ENCODE assay signal across 1 cellular context in the genomic region with DNA sequence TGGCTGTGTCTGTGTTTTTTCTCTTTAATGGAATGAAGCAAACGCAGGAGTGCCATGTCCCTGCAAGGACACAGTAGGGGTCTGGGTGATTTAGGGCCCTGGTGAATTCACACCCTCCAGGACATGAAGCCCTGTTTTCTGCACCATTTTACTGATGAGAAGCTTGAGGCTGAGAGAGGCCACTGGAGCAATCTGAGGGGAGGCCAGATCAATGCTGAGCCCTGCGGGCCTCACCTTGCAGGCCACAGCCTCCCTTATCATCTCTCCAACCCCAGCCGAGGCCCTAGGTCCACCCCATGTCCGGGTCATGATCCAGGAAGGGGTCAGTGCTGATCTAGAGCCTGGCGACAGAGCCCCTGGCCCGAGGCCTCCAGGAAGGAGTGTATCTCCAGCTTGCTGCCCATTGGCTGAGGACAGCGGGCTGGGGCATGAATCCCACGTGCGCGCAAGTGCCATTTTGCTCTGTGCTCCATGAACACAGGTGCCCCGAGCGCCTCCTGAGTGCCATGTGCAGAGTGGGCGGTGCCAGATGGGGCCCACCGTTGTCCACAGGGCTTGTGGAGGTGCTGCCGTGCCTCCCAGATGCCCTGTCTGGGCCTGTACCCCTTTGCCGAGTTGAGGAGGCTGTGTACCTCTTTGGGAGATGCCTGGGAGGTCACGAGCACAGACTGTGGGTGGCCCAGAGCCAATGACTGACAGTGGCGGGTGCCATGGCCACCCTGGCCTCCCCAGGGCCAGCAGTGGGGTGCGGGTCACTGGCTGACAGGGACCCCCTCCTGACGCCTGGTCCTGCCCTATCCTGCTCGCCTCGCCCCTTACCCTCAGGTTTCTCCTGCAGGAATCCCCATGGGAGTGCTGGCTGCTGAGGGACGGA.
A peak's percentile ranks its signal among the peaks of the same experiment; 100 is the strongest.
TF ChIP-seq lines count a peak whose summit lies in the region.

No MANE protein-coding gene starts in this region.

TF ChIP-seq in HepG2, 621 proteins besides CTCF, POLR2A, EP300 and RAD21 (continued from another document and continues in another):
- TF ChIP-seq, protein P1, sequence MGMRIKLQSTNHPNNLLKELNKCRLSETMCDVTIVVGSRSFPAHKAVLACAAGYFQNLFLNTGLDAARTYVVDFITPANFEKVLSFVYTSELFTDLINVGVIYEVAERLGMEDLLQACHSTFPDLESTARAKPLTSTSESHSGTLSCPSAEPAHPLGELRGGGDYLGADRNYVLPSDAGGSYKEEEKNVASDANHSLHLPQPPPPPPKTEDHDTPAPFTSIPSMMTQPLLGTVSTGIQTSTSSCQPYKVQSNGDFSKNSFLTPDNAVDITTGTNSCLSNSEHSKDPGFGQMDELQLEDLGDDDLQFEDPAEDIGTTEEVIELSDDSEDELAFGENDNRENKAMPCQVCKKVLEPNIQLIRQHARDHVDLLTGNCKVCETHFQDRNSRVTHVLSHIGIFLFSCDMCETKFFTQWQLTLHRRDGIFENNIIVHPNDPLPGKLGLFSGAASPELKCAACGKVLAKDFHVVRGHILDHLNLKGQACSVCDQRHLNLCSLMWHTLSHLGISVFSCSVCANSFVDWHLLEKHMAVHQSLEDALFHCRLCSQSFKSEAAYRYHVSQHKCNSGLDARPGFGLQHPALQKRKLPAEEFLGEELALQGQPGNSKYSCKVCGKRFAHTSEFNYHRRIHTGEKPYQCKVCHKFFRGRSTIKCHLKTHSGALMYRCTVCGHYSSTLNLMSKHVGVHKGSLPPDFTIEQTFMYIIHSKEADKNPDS (CRISPR knock-in tag; IDR thresholded peaks at IDR 0.05), result no peak; the same call in 1 of the 2 replicates
- TF ChIP-seq, protein P2, sequence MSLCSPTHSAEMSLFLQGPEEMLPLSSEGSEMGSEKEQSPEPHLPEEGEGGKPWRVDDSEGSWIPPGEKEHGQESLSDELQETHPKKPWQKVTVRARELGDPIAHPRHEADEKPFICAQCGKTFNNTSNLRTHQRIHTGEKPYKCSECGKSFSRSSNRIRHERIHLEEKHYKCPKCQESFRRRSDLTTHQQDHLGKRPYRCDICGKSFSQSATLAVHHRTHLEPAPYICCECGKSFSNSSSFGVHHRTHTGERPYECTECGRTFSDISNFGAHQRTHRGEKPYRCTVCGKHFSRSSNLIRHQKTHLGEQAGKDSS (CRISPR knock-in tag; IDR thresholded peaks at IDR 0.05; ENCODE audit: borderline replicate concordance, low read depth), result no peak
- no peak for TF ChIP-seq ZNF530 (CRISPR knock-in tag; IDR thresholded peaks at IDR 0.05; ENCODE audit: low read depth)
- no peak for TF ChIP-seq CCDC6 (CRISPR knock-in tag; IDR thresholded peaks at IDR 0.05)
- TF ChIP-seq, protein P3, sequence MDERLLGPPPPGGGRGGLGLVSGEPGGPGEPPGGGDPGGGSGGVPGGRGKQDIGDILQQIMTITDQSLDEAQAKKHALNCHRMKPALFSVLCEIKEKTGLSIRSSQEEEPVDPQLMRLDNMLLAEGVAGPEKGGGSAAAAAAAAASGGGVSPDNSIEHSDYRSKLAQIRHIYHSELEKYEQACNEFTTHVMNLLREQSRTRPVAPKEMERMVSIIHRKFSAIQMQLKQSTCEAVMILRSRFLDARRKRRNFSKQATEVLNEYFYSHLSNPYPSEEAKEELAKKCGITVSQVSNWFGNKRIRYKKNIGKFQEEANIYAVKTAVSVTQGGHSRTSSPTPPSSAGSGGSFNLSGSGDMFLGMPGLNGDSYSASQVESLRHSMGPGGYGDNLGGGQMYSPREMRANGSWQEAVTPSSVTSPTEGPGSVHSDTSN (CRISPR knock-in tag; IDR thresholded peaks at IDR 0.05), result no peak
- TF ChIP-seq ZBTB38 (CRISPR knock-in tag; IDR thresholded peaks at IDR 0.05), result peak; percentile 83
- TF ChIP-seq HMGA1 (CRISPR knock-in tag; conservative IDR thresholded peaks at IDR 0.05), result no peak
- TF ChIP-seq ZNF788 (CRISPR knock-in tag; IDR thresholded peaks at IDR 0.05; ENCODE audit: borderline replicate concordance), result 0 out of 2 replicates have a peak, but pooled peaks have one; percentile 39
- TF ChIP-seq HMG20B (CRISPR knock-in tag; conservative IDR thresholded peaks at IDR 0.05), result no peak
- TF ChIP-seq GTF3A (CRISPR knock-in tag; conservative IDR thresholded peaks at IDR 0.05), result peak; percentile 73; the same call in 1 of the 2 replicates
- TF ChIP-seq, protein P4, sequence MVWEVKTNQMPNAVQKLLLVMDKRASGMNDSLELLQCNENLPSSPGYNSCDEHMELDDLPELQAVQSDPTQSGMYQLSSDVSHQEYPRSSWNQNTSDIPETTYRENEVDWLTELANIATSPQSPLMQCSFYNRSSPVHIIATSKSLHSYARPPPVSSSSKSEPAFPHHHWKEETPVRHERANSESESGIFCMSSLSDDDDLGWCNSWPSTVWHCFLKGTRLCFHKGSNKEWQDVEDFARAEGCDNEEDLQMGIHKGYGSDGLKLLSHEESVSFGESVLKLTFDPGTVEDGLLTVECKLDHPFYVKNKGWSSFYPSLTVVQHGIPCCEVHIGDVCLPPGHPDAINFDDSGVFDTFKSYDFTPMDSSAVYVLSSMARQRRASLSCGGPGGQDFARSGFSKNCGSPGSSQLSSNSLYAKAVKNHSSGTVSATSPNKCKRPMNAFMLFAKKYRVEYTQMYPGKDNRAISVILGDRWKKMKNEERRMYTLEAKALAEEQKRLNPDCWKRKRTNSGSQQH (CRISPR knock-in tag; IDR thresholded peaks at IDR 0.05; ENCODE audit: low read depth), result 0 out of 2 replicates have a peak, but pooled peaks have one; percentile 1
- 0 out of 2 replicates have a peak, but pooled peaks have one; percentile 10 for TF ChIP-seq ZNF552 (CRISPR knock-in tag; IDR thresholded peaks at IDR 0.05; ENCODE audit: borderline replicate concordance)
- TF ChIP-seq, protein P5, sequence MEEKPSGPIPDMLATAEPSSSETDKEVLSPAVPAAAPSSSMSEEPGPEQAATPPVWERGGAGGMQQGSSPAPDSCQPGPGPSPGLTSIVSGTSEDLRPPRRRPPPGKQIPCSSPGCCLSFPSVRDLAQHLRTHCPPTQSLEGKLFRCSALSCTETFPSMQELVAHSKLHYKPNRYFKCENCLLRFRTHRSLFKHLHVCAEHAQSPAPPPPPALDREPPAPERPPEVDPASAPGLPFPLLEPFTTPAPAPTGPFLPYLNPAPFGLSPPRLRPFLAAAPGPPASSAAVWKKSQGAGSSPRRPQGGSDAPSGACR (CRISPR knock-in tag; IDR thresholded peaks at IDR 0.05), result 0 out of 2 replicates have a peak, but pooled peaks have one; percentile 8
- TF ChIP-seq RFX1 (IDR thresholded peaks at IDR 0.05), result no peak
- TF ChIP-seq, protein P6, sequence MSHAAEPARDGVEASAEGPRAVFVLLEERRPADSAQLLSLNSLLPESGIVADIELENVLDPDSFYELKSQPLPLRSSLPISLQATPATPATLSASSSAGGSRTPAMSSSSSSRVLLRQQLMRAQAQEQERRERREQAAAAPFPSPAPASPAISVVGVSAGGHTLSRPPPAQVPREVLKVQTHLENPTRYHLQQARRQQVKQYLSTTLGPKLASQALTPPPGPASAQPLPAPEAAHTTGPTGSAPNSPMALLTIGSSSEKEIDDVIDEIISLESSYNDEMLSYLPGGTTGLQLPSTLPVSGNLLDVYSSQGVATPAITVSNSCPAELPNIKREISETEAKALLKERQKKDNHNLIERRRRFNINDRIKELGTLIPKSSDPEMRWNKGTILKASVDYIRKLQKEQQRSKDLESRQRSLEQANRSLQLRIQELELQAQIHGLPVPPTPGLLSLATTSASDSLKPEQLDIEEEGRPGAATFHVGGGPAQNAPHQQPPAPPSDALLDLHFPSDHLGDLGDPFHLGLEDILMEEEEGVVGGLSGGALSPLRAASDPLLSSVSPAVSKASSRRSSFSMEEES (CRISPR knock-in tag; IDR thresholded peaks at IDR 0.05), result no peak
- TF ChIP-seq ZFP62 (CRISPR knock-in tag; IDR thresholded peaks at IDR 0.05), result no peak
- TF ChIP-seq, protein P7, sequence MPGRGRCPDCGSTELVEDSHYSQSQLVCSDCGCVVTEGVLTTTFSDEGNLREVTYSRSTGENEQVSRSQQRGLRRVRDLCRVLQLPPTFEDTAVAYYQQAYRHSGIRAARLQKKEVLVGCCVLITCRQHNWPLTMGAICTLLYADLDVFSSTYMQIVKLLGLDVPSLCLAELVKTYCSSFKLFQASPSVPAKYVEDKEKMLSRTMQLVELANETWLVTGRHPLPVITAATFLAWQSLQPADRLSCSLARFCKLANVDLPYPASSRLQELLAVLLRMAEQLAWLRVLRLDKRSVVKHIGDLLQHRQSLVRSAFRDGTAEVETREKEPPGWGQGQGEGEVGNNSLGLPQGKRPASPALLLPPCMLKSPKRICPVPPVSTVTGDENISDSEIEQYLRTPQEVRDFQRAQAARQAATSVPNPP (CRISPR knock-in tag; IDR thresholded peaks at IDR 0.05), result no peak
- TF ChIP-seq ZNF101 (CRISPR knock-in tag; IDR thresholded peaks at IDR 0.05; ENCODE audit: borderline replicate concordance, low read depth), result no peak
- TF ChIP-seq ZNF598 (CRISPR knock-in tag; IDR thresholded peaks at IDR 0.05; ENCODE audit: borderline replicate concordance), result no peak
- TF ChIP-seq ZNF446 (CRISPR knock-in tag; IDR thresholded peaks at IDR 0.05), result no peak
- no peak for TF ChIP-seq ZNF841 (CRISPR knock-in tag; IDR thresholded peaks at IDR 0.05; ENCODE audit: borderline replicate concordance)
- no peak for TF ChIP-seq POLR2G (IDR thresholded peaks at IDR 0.05; ENCODE audit: low read depth, low read length)
- no peak for TF ChIP-seq ZNF160 (CRISPR knock-in tag; IDR thresholded peaks at IDR 0.05)
- TF ChIP-seq ZNF549 (CRISPR knock-in tag; IDR thresholded peaks at IDR 0.05), result no peak
- peak; percentile 42; the same call in 1 of the 2 replicates for TF ChIP-seq ZNF343 (CRISPR knock-in tag; IDR thresholded peaks at IDR 0.05)
- TF ChIP-seq CBX2 (IDR thresholded peaks at IDR 0.05; ENCODE audit: low read depth, low read length), result no peak
- no peak for TF ChIP-seq CBX2 (CRISPR knock-in tag; IDR thresholded peaks at IDR 0.05; ENCODE audit: low read depth)
- TF ChIP-seq ETV6 (CRISPR knock-in tag; conservative IDR thresholded peaks at IDR 0.05), result no peak
- TF ChIP-seq ZNF605 (CRISPR knock-in tag; IDR thresholded peaks at IDR 0.05), result no peak
- TF ChIP-seq, protein P8, sequence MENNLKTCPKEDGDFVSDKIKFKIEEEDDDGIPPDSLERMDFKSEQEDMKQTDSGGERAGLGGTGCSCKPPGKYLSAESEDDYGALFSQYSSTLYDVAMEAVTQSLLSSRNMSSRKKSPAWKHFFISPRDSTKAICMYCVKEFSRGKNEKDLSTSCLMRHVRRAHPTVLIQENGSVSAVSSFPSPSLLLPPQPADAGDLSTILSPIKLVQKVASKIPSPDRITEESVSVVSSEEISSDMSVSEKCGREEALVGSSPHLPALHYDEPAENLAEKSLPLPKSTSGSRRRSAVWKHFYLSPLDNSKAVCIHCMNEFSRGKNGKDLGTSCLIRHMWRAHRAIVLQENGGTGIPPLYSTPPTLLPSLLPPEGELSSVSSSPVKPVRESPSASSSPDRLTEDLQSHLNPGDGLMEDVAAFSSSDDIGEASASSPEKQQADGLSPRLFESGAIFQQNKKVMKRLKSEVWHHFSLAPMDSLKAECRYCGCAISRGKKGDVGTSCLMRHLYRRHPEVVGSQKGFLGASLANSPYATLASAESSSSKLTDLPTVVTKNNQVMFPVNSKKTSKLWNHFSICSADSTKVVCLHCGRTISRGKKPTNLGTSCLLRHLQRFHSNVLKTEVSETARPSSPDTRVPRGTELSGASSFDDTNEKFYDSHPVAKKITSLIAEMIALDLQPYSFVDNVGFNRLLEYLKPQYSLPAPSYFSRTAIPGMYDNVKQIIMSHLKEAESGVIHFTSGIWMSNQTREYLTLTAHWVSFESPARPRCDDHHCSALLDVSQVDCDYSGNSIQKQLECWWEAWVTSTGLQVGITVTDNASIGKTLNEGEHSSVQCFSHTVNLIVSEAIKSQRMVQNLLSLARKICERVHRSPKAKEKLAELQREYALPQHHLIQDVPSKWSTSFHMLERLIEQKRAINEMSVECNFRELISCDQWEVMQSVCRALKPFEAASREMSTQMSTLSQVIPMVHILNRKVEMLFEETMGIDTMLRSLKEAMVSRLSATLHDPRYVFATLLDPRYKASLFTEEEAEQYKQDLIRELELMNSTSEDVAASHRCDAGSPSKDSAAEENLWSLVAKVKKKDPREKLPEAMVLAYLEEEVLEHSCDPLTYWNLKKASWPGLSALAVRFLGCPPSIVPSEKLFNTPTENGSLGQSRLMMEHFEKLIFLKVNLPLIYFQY (CRISPR knock-in tag; IDR thresholded peaks at IDR 0.05; ENCODE audit: borderline replicate concordance), result no peak
- no peak for TF ChIP-seq ZNF674 (CRISPR knock-in tag; IDR thresholded peaks at IDR 0.05; ENCODE audit: low read depth)
- TF ChIP-seq RARA (CRISPR knock-in tag; IDR thresholded peaks at IDR 0.05), result no peak
- TF ChIP-seq ZZZ3 (CRISPR knock-in tag; IDR thresholded peaks at IDR 0.05; ENCODE audit: borderline replicate concordance), result peak; percentile 52; the same call in 1 of the 2 replicates
- TF ChIP-seq ADNP (CRISPR knock-in tag; IDR thresholded peaks at IDR 0.05), result 0 out of 2 replicates have a peak, but pooled peaks have one; percentile 46
- TF ChIP-seq PLRG1 (conservative IDR thresholded peaks at IDR 0.05), result no peak
- no peak for TF ChIP-seq ZFP37 (CRISPR knock-in tag; IDR thresholded peaks at IDR 0.05; ENCODE audit: borderline replicate concordance)
- no peak for TF ChIP-seq ZNF124 (CRISPR knock-in tag; IDR thresholded peaks at IDR 0.05)
- no peak for TF ChIP-seq NONO (IDR thresholded peaks at IDR 0.05)
- no peak; the same call in 1 of the 2 replicates for TF ChIP-seq NONO (CRISPR knock-in tag; conservative IDR thresholded peaks at IDR 0.05)
- TF ChIP-seq, protein P9, sequence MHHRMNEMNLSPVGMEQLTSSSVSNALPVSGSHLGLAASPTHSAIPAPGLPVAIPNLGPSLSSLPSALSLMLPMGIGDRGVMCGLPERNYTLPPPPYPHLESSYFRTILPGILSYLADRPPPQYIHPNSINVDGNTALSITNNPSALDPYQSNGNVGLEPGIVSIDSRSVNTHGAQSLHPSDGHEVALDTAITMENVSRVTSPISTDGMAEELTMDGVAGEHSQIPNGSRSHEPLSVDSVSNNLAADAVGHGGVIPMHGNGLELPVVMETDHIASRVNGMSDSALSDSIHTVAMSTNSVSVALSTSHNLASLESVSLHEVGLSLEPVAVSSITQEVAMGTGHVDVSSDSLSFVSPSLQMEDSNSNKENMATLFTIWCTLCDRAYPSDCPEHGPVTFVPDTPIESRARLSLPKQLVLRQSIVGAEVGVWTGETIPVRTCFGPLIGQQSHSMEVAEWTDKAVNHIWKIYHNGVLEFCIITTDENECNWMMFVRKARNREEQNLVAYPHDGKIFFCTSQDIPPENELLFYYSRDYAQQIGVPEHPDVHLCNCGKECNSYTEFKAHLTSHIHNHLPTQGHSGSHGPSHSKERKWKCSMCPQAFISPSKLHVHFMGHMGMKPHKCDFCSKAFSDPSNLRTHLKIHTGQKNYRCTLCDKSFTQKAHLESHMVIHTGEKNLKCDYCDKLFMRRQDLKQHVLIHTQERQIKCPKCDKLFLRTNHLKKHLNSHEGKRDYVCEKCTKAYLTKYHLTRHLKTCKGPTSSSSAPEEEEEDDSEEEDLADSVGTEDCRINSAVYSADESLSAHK (CRISPR knock-in tag; IDR thresholded peaks at IDR 0.05; ENCODE audit: borderline replicate concordance), result no peak
